ENCODE assay signal across 21 cellular contexts in genomic region chr2:73888388-73888787, GRCh38. TPM values are rescaled to one million over a fixed set of nuclear protein-coding genes. Genes with fewer than 3 reads are reported as not detected.
A peak's percentile ranks its signal among the peaks of the same experiment; 100 is the strongest.
DNase-seq lines count a peak whose midpoint lies in the region; ATAC-seq and TF ChIP-seq lines count a peak whose summit lies in the region.
"Had no signal": no experiment of that assay in that cellular context is flagged by ENCODE, and none has a peak within 500 bp of the region (broad histone marks: within the 10 kb centered on the region; RNA-seq: fewer than 3 reads in every experiment).

No MANE protein-coding gene starts in this region.

- TF ChIP-seq CTCF in activated CD8-positive, alpha-beta T cell treated with anti-CD3 and anti-CD28 coated beads for 36 hours (IDR thresholded peaks at IDR 0.05) = no peak
- TF ChIP-seq CTCF in sigmoid colon (IDR thresholded peaks at IDR 0.05) (no peak), gastroesophageal sphincter (IDR thresholded peaks at IDR 0.05) (no peak)

- H3K4me1 Mint-ChIP-seq in activated CD4-positive, alpha-beta T cell treated with anti-CD3 and anti-CD28 coated beads, Interleukin-2, amount 10 ng/mL, durations not matched to agents 24 days and 14 days = peaks cover 25% of the 10 kb centered on the region
- peaks cover 27% of the 10 kb centered on the region for H3K4me1 Mint-ChIP-seq in activated CD8-positive, alpha-beta T cell treated with anti-CD3 and anti-CD28 coated beads for 36 hours (ENCODE audit: low read depth)

- TF ChIP-seq POLR2A in sigmoid colon (IDR thresholded peaks at IDR 0.05) (no peak), gastroesophageal sphincter (IDR thresholded peaks at IDR 0.05) (no peak)

- POLR2A ChIA-PET in activated CD8-positive, alpha-beta T cell treated with anti-CD3 and anti-CD28 coated beads for 36 hours (lab: Charles Lee) = interaction anchor here (1.2 kb wide), 1 partner anchor 259 kb away, joined by 4 read pairs; the partner anchor contains the start of gene BOLA3

- ATAC-seq in activated CD8-positive, alpha-beta T cell treated with anti-CD3 and anti-CD28 coated beads for 36 hours = no peak
- ATAC-seq in gastroesophageal sphincter = no peak

- no peaks in the 10 kb centered on the region for H3K36me3 Mint-ChIP-seq in activated CD4-positive, alpha-beta T cell treated with anti-CD3 and anti-CD28 coated beads, Interleukin-2, amount 10 ng/mL, durations not matched to agents 24 days and 14 days (ENCODE audit: low read depth)
- peaks cover 3% of the 10 kb centered on the region for H3K36me3 Mint-ChIP-seq in activated CD8-positive, alpha-beta T cell treated with anti-CD3 and anti-CD28 coated beads for 36 hours (ENCODE audit: low read depth)

- peak overlapping the region; percentile 11 to 99 (median 94) for H3K27ac ChIP-seq in sigmoid colon
- H3K27ac ChIP-seq in gastroesophageal sphincter = peak overlapping the region in 2 of 4 donors; percentile 91 to 93
- H3K27ac ChIP-seq: BLaER1 treated with 17β-estradiol and CSF1 and Interleukin-3, amounts not matched to agents 10 nM and 100 nM had no signal

- CTCF ChIA-PET in activated CD8-positive, alpha-beta T cell treated with anti-CD3 and anti-CD28 coated beads for 36 hours (lab: Charles Lee) = no interaction called here

- peaks cover 13% of the 10 kb centered on the region for H3K9me3 Mint-ChIP-seq in activated CD4-positive, alpha-beta T cell treated with anti-CD3 and anti-CD28 coated beads, Interleukin-2, amount 10 ng/mL, durations not matched to agents 24 days and 14 days
- peaks cover 3% of the 10 kb centered on the region for H3K9me3 Mint-ChIP-seq in activated CD8-positive, alpha-beta T cell treated with anti-CD3 and anti-CD28 coated beads for 36 hours
- H3K9me3 Mint-ChIP-seq: HFFc6 had no signal

- H3K27ac Mint-ChIP-seq in activated CD4-positive, alpha-beta T cell treated with anti-CD3 and anti-CD28 coated beads, Interleukin-2, amount 10 ng/mL, durations not matched to agents 24 days and 14 days = peak overlapping the region; percentile 37
- peak overlapping the region; percentile 32 for H3K27ac Mint-ChIP-seq in activated CD8-positive, alpha-beta T cell treated with anti-CD3 and anti-CD28 coated beads for 36 hours
- H3K27ac Mint-ChIP-seq: HFFc6 had no signal

- no peak for TF ChIP-seq EP300 in sigmoid colon (IDR thresholded peaks at IDR 0.05)
- no peak for TF ChIP-seq EP300 in gastroesophageal sphincter (IDR thresholded peaks at IDR 0.05)

- H3K4me3 ChIP-seq in sigmoid colon = no peak overlapping the region
- no peak overlapping the region for H3K4me3 ChIP-seq in gastroesophageal sphincter
- H3K4me3 ChIP-seq: BLaER1 treated with 17β-estradiol and CSF1 and Interleukin-3, amounts not matched to agents 10 nM and 100 nM had no signal

- H3K4me1 ChIP-seq in sigmoid colon (peaks cover 0 to 52% (median 41%) of the 10 kb centered on the region in 4 donors), gastroesophageal sphincter (peaks cover 5 to 56% (median 6%) of the 10 kb centered on the region in 3 donors)
- H3K4me1 ChIP-seq: BLaER1 treated with 17β-estradiol and CSF1 and Interleukin-3, amounts not matched to agents 10 nM and 100 nM had no signal

- no peaks in the 10 kb centered on the region for H3K27me3 ChIP-seq in sigmoid colon
- no peaks in the 10 kb centered on the region for H3K27me3 ChIP-seq in gastroesophageal sphincter
- H3K27me3 ChIP-seq: BLaER1 treated with 17β-estradiol and CSF1 and Interleukin-3, amounts not matched to agents 10 nM and 100 nM had no signal

- intact Hi-C loops in activated CD4-positive, alpha-beta T cell treated with anti-CD3 and anti-CD28 coated beads, Interleukin-2, amount 10 ng/mL, durations not matched to agents 24 days and 14 days (cut with micrococcal nuclease) = no loop called here
- intact Hi-C loops in activated CD8-positive, alpha-beta T cell treated with anti-CD3 and anti-CD28 coated beads for 36 hours (cut with micrococcal nuclease) = no loop called here
- intact Hi-C loops in sigmoid colon (cut with DNase I) = no loop called here

- H3K27me3 Mint-ChIP-seq in activated CD4-positive, alpha-beta T cell treated with anti-CD3 and anti-CD28 coated beads, Interleukin-2, amount 10 ng/mL, durations not matched to agents 24 days and 14 days = no peaks in the 10 kb centered on the region
- H3K27me3 Mint-ChIP-seq in activated CD8-positive, alpha-beta T cell treated with anti-CD3 and anti-CD28 coated beads for 36 hours = peaks cover under 1% of the 10 kb centered on the region

- H3K36me3 ChIP-seq in sigmoid colon (no peaks in the 10 kb centered on the region), gastroesophageal sphincter (no peaks in the 10 kb centered on the region)
- H3K36me3 ChIP-seq: BLaER1 treated with 17β-estradiol and CSF1 and Interleukin-3, amounts not matched to agents 10 nM and 100 nM had no signal

- WGBS in sigmoid colon, 2 donors = 55 to 64% methylated on average over 2 of the region's 2 CpGs
- WGBS in gastroesophageal sphincter (ENCODE audit: low coverage in 1 of 2), 2 donors = 9 to 59% methylated on average over 1 to 2 of the region's 2 CpGs

- DNase-seq in activated CD4-positive, alpha-beta T cell treated with anti-CD3 and anti-CD28 coated beads, Interleukin-2, amount 10 ng/mL, durations not matched to agents 24 days and 14 days = no peak
- no peak for DNase-seq in activated CD4-positive, alpha-beta T cell treated with anti-CD3 and anti-CD28 coated beads for 4 hours
- peak; percentile 8 for DNase-seq in ELR (ENCODE audit: low read depth)
- no peak for DNase-seq in activated CD8-positive, alpha-beta T cell treated with anti-CD3 and anti-CD28 coated beads for 36 hours
- DNase-seq in sigmoid colon = no peak
- no peak for DNase-seq in SHP77 (lab: John Stamatoyannopoulos, UW)
- DNase-seq in NCI-H1436 (lab: John Stamatoyannopoulos, UW) = no peak
- DNase-seq: DMS 273 treated with DMSO at 0.1 percent for 48 hours, HFFc6, IMR-90, Kasumi-1, NCI-H1105, NCI-H1694 treated with DMSO at 0.1 percent for 48 hours, NCI-H2107, NCI-H2227 treated with DMSO at 0.1 percent for 48 hours, NCI-H524 treated with DMSO at 0.1 percent for 48 hours, Right ventricle myocardium superior had no signal

- H3K4me3 Mint-ChIP-seq in activated CD4-positive, alpha-beta T cell treated with anti-CD3 and anti-CD28 coated beads, Interleukin-2, amount 10 ng/mL, durations not matched to agents 24 days and 14 days = no peak overlapping the region
- no peak overlapping the region for H3K4me3 Mint-ChIP-seq in activated CD8-positive, alpha-beta T cell treated with anti-CD3 and anti-CD28 coated beads for 36 hours

- H3K9me3 ChIP-seq in sigmoid colon (no peaks in the 10 kb centered on the region), gastroesophageal sphincter (no peaks in the 10 kb centered on the region)
- H3K9me3 ChIP-seq: BLaER1 treated with 17β-estradiol and CSF1 and Interleukin-3, amounts not matched to agents 10 nM and 100 nM had no signal

RNA-seq across cellular contexts. Expression of gene ACTG2, which starts 4.4 kb away (rescaled TPM):
- not detected in 2 replicates for total RNA-seq in activated CD4-positive, alpha-beta T cell treated with anti-CD3 and anti-CD28 coated beads, Interleukin-2, amount 10 ng/mL, durations not matched to agents 24 days and 14 days
- under 1 TPM; 0.11 to 0.27 TPM for total RNA-seq in activated CD8-positive, alpha-beta T cell treated with anti-CD3 and anti-CD28 coated beads for 36 hours
- over 10,000 TPM in 1 of 4 donors, 1,000 to 10,000 TPM in 3; 3,612 to 10,290 (median 5,643) TPM for total RNA-seq in sigmoid colon
- 100 to 1,000 TPM in 2 of 3 donors, 10 to 100 TPM in 1; 16.9 to 441 (median 104) TPM for polyA plus RNA-seq in sigmoid colon
- total RNA-seq in gastroesophageal sphincter = 1,000 to 10,000 TPM; 2,261 to 5,929 (median 3,123) TPM
- total RNA-seq: A172, HT1080 had no signal

RNA-seq across cellular contexts. Expression of gene DGUOK, which starts 38.3 kb away (rescaled TPM):
- total RNA-seq in activated CD4-positive, alpha-beta T cell treated with anti-CD3 and anti-CD28 coated beads, Interleukin-2, amount 10 ng/mL, durations not matched to agents 24 days and 14 days = 88.9 and 94.9 TPM in 2 replicates
- 100 to 1,000 TPM in 1 of 2 experiments, 10 to 100 TPM in 1; 96.4 to 103 TPM for total RNA-seq in activated CD8-positive, alpha-beta T cell treated with anti-CD3 and anti-CD28 coated beads for 36 hours
- 10 to 100 TPM; 31.6 to 48.1 (median 39.3) TPM for total RNA-seq in sigmoid colon
- 100 to 1,000 TPM in 1 of 3 donors, 10 to 100 TPM in 2; 89.3 to 132 (median 96.7) TPM for polyA plus RNA-seq in sigmoid colon
- total RNA-seq in gastroesophageal sphincter = 10 to 100 TPM; 32.6 to 61.3 (median 38.6) TPM

RNA-seq across cellular contexts. Expression of gene STAMBP, which starts 59.6 kb away (rescaled TPM):
- 58.4 and 59.9 TPM in 2 replicates for total RNA-seq in activated CD4-positive, alpha-beta T cell treated with anti-CD3 and anti-CD28 coated beads, Interleukin-2, amount 10 ng/mL, durations not matched to agents 24 days and 14 days
- total RNA-seq in activated CD8-positive, alpha-beta T cell treated with anti-CD3 and anti-CD28 coated beads for 36 hours = 10 to 100 TPM; 76.9 to 87.1 TPM
- 10 to 100 TPM; 23.5 to 37.0 (median 27.4) TPM for total RNA-seq in sigmoid colon
- polyA plus RNA-seq in sigmoid colon = 10 to 100 TPM; 37.3 to 55.3 (median 44.4) TPM
- total RNA-seq in gastroesophageal sphincter = 10 to 100 TPM; 37.7 to 82.0 (median 44.1) TPM

Comparison
In these comparisons a context has a peak if more than half of its experiments do, and no peak if none do; other contexts are left out.
1. RNA of gene ACTG2, which starts 4.4 kb away (total RNA-seq): 3,612 to 10,290 TPM in sigmoid colon and 2,261 to 5,929 TPM in gastroesophageal sphincter; 0.11 to 0.27 TPM in activated CD8-positive, alpha-beta T cell treated with anti-CD3 and anti-CD28 coated beads for 36 hours and not detected in activated CD4-positive, alpha-beta T cell treated with anti-CD3 and anti-CD28 coated beads, Interleukin-2, amount 10 ng/mL, durations not matched to agents 24 days and 14 days; every median in the first group is over 1,000 times any median in the second.